In the genomic region with DNA sequence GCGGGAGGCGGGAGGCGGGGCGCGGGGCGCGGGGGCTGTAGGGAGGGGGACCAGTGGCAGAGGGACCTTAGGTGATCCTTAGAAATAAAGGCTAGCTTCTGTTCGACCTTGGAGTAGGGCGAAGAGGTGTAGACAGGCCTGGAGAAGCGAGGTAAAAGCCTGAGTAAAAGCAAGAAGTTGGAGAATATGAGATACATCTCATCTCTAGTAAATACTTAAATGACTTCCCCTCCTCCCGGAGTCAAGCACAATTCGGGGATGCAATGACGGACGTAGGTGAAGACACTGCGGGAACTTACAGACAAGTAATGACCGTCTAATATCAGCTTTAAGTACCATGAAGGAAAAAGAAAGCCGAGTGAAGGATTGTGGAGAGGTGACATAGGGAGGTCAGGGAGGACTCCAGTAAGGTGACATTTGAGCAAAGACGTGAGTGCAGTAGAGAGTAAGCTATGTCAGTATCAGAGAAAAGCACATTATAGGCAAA, we compare ENCODE assay signal across 1 cellular context.
TF ChIP-seq lines count a peak whose summit lies in the region.

No MANE protein-coding gene starts in this region.

TF ChIP-seq in HepG2, 621 proteins besides CTCF, POLR2A, EP300 and RAD21 (continued from another document):
- no peak for TF ChIP-seq PPARG (CRISPR knock-in tag; conservative IDR thresholded peaks at IDR 0.05)
- TF ChIP-seq ZNF839 (CRISPR knock-in tag; IDR thresholded peaks at IDR 0.05; ENCODE audit: borderline replicate concordance), result no peak
- TF ChIP-seq AKAP8 (CRISPR knock-in tag; IDR thresholded peaks at IDR 0.05), result no peak
- no peak for TF ChIP-seq PRMT3 (CRISPR knock-in tag; IDR thresholded peaks at IDR 0.05; ENCODE audit: borderline replicate concordance, low read depth)
- no peak for TF ChIP-seq TEAD3 (CRISPR knock-in tag; optimal IDR thresholded peaks at IDR 0.05; ENCODE audit: borderline replicate concordance)
- TF ChIP-seq KDM5A (IDR thresholded peaks at IDR 0.05; ENCODE audit: borderline replicate concordance, low read length), result 0 out of 2 replicates have a peak, but pooled peaks have one; percentile 11
- TF ChIP-seq ZNF234 (CRISPR knock-in tag; conservative IDR thresholded peaks at IDR 0.05), result 0 out of 2 replicates have a peak, but pooled peaks have one; percentile 7
- TF ChIP-seq FOXP1 (IDR thresholded peaks at IDR 0.05), result no peak
- no peak for TF ChIP-seq FOXP1 (CRISPR knock-in tag; IDR thresholded peaks at IDR 0.05)
- no peak for TF ChIP-seq KMT2B (CRISPR knock-in tag; IDR thresholded peaks at IDR 0.05)
- TF ChIP-seq PHF21A (CRISPR knock-in tag; IDR thresholded peaks at IDR 0.05), result no peak
- TF ChIP-seq, protein P1, sequence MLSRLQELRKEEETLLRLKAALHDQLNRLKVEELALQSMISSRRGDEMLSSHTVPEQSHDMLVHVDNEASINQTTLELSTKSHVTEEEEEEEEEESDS (CRISPR knock-in tag; IDR thresholded peaks at IDR 0.05; ENCODE audit: borderline replicate concordance), result no peak
